In the genomic region with DNA sequence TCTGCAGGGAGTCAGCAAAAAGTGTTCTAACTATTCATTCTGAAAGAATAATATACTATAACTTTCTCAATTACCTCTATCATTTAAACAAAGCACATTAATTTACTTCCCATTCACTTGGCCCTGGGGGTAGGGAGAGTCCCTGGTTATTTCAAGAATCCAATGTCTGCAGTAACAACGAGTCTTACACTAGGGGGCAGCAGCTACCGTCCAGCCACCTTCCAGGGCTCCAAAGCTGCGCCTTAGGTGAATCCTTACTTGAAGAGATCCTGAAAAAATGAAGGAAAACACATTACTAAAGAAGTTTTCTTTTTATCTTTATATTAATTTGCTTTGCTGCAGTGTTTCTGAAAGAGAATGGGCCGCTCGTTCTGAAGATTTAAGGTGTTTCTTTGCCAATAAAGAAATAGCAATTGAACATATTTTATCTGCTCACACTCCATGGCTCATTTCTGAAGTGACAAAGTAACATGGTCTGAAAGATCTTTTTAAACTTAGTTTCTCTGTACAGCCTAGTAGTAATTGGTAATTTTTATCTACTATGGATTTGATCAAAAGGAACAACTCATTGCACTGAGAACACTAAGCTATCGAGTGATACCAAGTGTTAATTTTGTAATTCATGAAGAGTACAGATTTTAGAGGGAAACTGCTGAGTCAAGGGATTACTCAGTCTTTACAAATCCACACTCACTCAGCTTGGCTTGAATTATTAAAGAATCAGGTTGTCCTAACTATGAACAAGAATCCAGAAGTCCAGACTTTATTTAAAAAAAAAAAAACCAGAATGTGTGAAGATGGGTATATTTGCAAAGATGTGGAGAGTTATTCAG, we compare ENCODE assay signal across 7 cellular contexts. TPM values are rescaled to one million over a fixed set of nuclear protein-coding genes. Genes with fewer than 3 reads are reported as not detected.
DNase-seq lines count a peak whose midpoint lies in the region; ATAC-seq and TF ChIP-seq lines count a peak whose summit lies in the region.

No MANE protein-coding gene starts in this region.

- H3K36me3 ChIP-seq in WERI-Rb-1: no peaks in the 10 kb centered on the region
- H3K36me3 ChIP-seq in kidney epithelial cell (ENCODE audit: control insufficient read depth, insufficient read depth, low read length): no peaks in the 10 kb centered on the region

- no peaks in the 10 kb centered on the region for H3K9me3 ChIP-seq in WERI-Rb-1 (ENCODE audit: severe bottlenecking)

- TF ChIP-seq CTCF in GM12873 (IDR thresholded peaks at IDR 0.05; ENCODE audit: insufficient read depth, low read depth, low read length, missing control alignments): peak; percentile 87
- TF ChIP-seq CTCF in WERI-Rb-1 (IDR thresholded peaks at IDR 0.05; ENCODE audit: low read depth, low read length): peak; percentile 78
- TF ChIP-seq CTCF in cardiac fibroblast (IDR thresholded peaks at IDR 0.05; ENCODE audit: low read depth, low read length): peak; percentile 93
- TF ChIP-seq CTCF in kidney epithelial cell (IDR thresholded peaks at IDR 0.05; ENCODE audit: insufficient read depth, low read length, poor library complexity, severe bottlenecking): peak; percentile 92

- peak; percentile 59 for ATAC-seq in HG02943 (IDR thresholded peaks at IDR 0.05; ENCODE audit: low read depth, unreplicated experiment)

- DNase-seq in NCI-H2196 treated with DMSO at 0.1 percent for 48 hours (lab: John Stamatoyannopoulos, UW; ENCODE audit: unreplicated experiment): peak; percentile 92
- peak; percentile 63 for DNase-seq in WERI-Rb-1
- peak; percentile 83 to 86 for DNase-seq in cardiac fibroblast (ENCODE audit: low read depth in 2 of 2)
- DNase-seq in kidney epithelial cell (ENCODE audit: low read depth): no peak
- DNase-seq in stimulated activated CD4-positive, alpha-beta T cell treated with anti-CD3 and anti-CD28 coated beads, Interleukin-4, amount 100 ng/mL, for 1 hour: peak; percentile 48

- H3K27me3 ChIP-seq in WERI-Rb-1 (ENCODE audit: insufficient read depth, low read depth, severe bottlenecking) (no peaks in the 10 kb centered on the region), kidney epithelial cell (ENCODE audit: control insufficient read depth, insufficient read depth, low read length) (no peaks in the 10 kb centered on the region)

- H3K27ac ChIP-seq in WERI-Rb-1: no peak overlapping the region

- H3K4me3 ChIP-seq in WERI-Rb-1 (ENCODE audit: low read depth, low read length): no peak overlapping the region
- H3K4me3 ChIP-seq in cardiac fibroblast (replicated peaks in 1 of 2; ENCODE audit: low read depth in 2 of 2, low read length in 2 of 2): no peak overlapping the region
- no peak overlapping the region for H3K4me3 ChIP-seq in kidney epithelial cell (ENCODE audit: low read depth, low read length)

RNA-seq across cellular contexts. Expression of a gene that starts 27.6 kb away (rescaled TPM):
- total RNA-seq in kidney epithelial cell: 1.6 and 9.0 TPM in 2 replicates
